Comparison of ENCODE assay signal across 8 cellular contexts in the genomic region with DNA sequence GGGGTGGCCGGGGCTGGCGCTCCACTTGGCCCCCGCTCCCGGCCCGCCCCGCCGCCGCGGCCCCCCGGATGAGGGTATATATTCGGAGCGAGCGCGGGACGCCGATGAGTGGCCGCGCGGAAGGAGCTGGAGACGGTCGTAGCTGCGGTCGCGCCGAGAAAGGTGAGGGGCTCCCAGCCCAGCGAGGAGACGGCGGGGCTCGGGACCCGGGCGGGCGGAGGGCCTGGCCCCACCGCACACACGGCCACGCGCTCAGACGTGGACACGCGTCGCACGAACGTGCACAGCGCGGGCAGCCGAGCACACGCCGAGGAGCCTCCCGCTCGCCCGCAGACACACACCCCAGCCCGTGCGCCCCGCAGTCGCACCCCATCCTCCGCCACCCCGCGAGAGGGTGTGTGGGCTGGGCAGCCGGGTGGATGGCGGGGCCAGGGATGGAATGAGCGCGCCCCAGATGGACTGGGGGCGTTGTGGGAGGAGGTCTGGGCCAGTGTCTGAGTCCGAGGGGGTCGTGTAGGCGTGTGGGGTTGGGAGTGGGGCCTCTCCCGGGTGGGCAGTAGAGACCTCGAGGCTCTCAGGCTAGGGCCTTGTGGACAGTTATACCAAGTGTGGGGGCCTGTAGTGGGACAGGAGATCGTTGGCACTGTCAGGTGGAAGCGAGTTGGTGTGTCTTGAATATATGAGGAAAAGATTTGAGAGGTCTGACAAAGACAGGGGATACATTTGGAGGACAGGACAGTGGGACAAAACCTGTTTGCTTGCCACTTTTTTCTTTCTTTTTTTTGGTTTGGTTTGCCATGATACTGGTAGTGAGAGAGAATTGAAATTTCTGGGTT. TPM values are rescaled to one million over a fixed set of nuclear protein-coding genes. Genes with fewer than 3 reads are reported as not detected.
A peak's percentile ranks its signal among the peaks of the same experiment; 100 is the strongest.
DNase-seq lines count a peak whose midpoint lies in the region; ATAC-seq and TF ChIP-seq lines count a peak whose summit lies in the region.

A gene (plus strand): TSS at position 107 of the 836 bp plus-strand sequence. CDS start 4,347 bp downstream, outside the sequence.

- ATAC-seq in GM18873 (IDR thresholded peaks at IDR 0.05; ENCODE audit: low FRiP score, unreplicated experiment), result peak; percentile 30
- ATAC-seq in HG03064 (IDR thresholded peaks at IDR 0.05; ENCODE audit: low read depth, unreplicated experiment), result peak; percentile 38
- ATAC-seq in thoracic aorta (ENCODE audit: insufficient number of reproducible peaks, low FRiP score, low read depth), result peak; percentile 9

- H3K27ac ChIP-seq in effector memory CD4-positive, alpha-beta T cell (ENCODE audit: insufficient read depth, low read length, poor library complexity, severe bottlenecking), result peak within 1 kb of the TSS; percentile 73
- peak within 1 kb of the TSS; percentile 92 to 96 for H3K27ac ChIP-seq in thoracic aorta

- no peaks in the 10 kb centered on the region for H3K27me3 ChIP-seq in effector memory CD4-positive, alpha-beta T cell (replicated peaks; ENCODE audit: control insufficient read depth, insufficient read depth, low read length, poor library complexity, severe bottlenecking)
- no peaks in the 10 kb centered on the region for H3K27me3 ChIP-seq in thoracic aorta (replicated peaks; ENCODE audit: insufficient read depth)

- peak within 1 kb of the TSS; percentile 84 for H3K4me3 ChIP-seq in effector memory CD4-positive, alpha-beta T cell (ENCODE audit: insufficient read depth, low read depth, low read length, poor library complexity, severe bottlenecking)
- H3K4me3 ChIP-seq in thoracic aorta, result peak within 1 kb of the TSS; percentile 80

- H3K36me3 ChIP-seq in effector memory CD4-positive, alpha-beta T cell (ENCODE audit: control insufficient read depth, insufficient read depth, low read length), result no peaks in the 10 kb centered on the region
- H3K36me3 ChIP-seq in thoracic aorta, result no peaks in the 10 kb centered on the region

- no peak for TF ChIP-seq CTCF in thoracic aorta (IDR thresholded peaks at IDR 0.05)

- no peaks in the 10 kb centered on the region for H3K4me1 ChIP-seq in effector memory CD4-positive, alpha-beta T cell (ENCODE audit: control insufficient read depth, insufficient read depth, low read length, poor library complexity, severe bottlenecking)
- peaks cover 13 to 27% of the 10 kb centered on the region in 2 donors for H3K4me1 ChIP-seq in thoracic aorta (ENCODE audit: control insufficient read depth in 1 of 2, low read depth in 2 of 2)

- DNase-seq in AG08395 (ENCODE audit: low spot score) (peak; percentile 29), SK-N-DZ (ENCODE audit: low spot score) (peak; percentile 30), mesenteric fat pad (ENCODE audit: low spot score) (no peak), thoracic aorta (ENCODE audit: low spot score) (no peak), inferior parietal cortex (ENCODE audit: extremely low spot score) (no peak)
- no peak for DNase-seq in effector memory CD4-positive, alpha-beta T cell

- H3K9me3 ChIP-seq in effector memory CD4-positive, alpha-beta T cell (ENCODE audit: control insufficient read depth, low read length), result no peaks in the 10 kb centered on the region
- no peaks in the 10 kb centered on the region for H3K9me3 ChIP-seq in thoracic aorta

RNA-seq across cellular contexts. Expression of the gene that starts here (rescaled TPM):
- polyA plus RNA-seq in SK-N-DZ (2014; cell fraction: cytosol; rRNA removed), result 50.8 and 59.4 TPM in 2 replicates
- 35.3 and 48.6 TPM in 2 replicates for polyA plus RNA-seq in SK-N-DZ (2014; cell fraction: nucleus; rRNA removed)
- total RNA-seq in mesenteric fat pad (531 TPM), thoracic aorta (100 to 1,000 TPM in 1 of 2 donors, 10 to 100 TPM in 1; 70.4 to 284 TPM)

Comparison
In these comparisons a context has a peak if more than half of its experiments do, and no peak if none do; other contexts are left out.
1. DNase-seq: peak in AG08395 (single experiment) and SK-N-DZ (single experiment); none in effector memory CD4-positive, alpha-beta T cell (0 of 3), mesenteric fat pad (single experiment), thoracic aorta (single experiment) and inferior parietal cortex (single experiment).
2. Peak in every context shown above with its lines, with median percentiles within 50 percentile points of each other: ATAC-seq.